11 cellular contexts compared by ENCODE assay signal in genomic region chr13:40271511-40271910, GRCh38.
DNase-seq lines count a peak whose midpoint lies in the region; ATAC-seq and TF ChIP-seq lines count a peak whose summit lies in the region.
"Had no signal": no experiment of that assay in that cellular context is flagged by ENCODE, and none has a peak within 500 bp of the region (broad histone marks: within the 10 kb centered on the region; RNA-seq: fewer than 3 reads in every experiment).

No MANE protein-coding gene starts in this region.

- POLR2A ChIA-PET in naive thymus-derived CD8-positive, alpha-beta T cell (lab: Charles Lee), result interaction anchor here (0.7 kb wide), 1 partner anchor 142 kb away, joined by 3 read pairs; no protein-coding TSS in a partner anchor
- POLR2A ChIA-PET in GM10248 (lab: Yijun Ruan, JAX), result no interaction called here

- no peak overlapping the region for H3K4me3 ChIP-seq in vagina

- intact Hi-C loops in vagina (cut with DNase I), result no loop called here

- no peaks in the 10 kb centered on the region for H3K27me3 ChIP-seq in vagina

- no peaks in the 10 kb centered on the region for H3K9me3 ChIP-seq in vagina

- H3K27ac ChIP-seq in vagina, result peak overlapping the region; percentile 76

- no peak for ATAC-seq in activated naive CD8-positive, alpha-beta T cell treated with anti-CD3 and anti-CD28 coated beads, Interleukin-2, amount 50 U/mL, for 24 hours
- ATAC-seq in naive thymus-derived CD8-positive, alpha-beta T cell, result peak; percentile 44 to 66
- no peak for ATAC-seq in GM18867 (IDR thresholded peaks at IDR 0.05; ENCODE audit: unreplicated experiment)

- DNase-seq in activated naive CD8-positive, alpha-beta T cell treated with anti-CD3 and anti-CD28 coated beads, Interleukin-2, amount 50 U/mL, for 24 hours, result no peak
- DNase-seq in dermis microvascular lymphatic vessel endothelial cell (ENCODE audit: low read depth in 2 of 2) (peak; percentile 85 to 88), vagina (ENCODE audit: extremely low spot score in 2 of 2) (no peak), GM10248 (ENCODE audit: extremely low spot score) (no peak)
- DNase-seq in naive thymus-derived CD8-positive, alpha-beta T cell, result peak in 2 of 10 donors; percentile 16 to 20
- no peak for DNase-seq in activated T-cell treated with anti-CD3 and anti-CD28 coated beads, Interleukin-2, amount 50 U/mL, for 1 hour
- DNase-seq: NCI-H526, T1000 had no signal

- H3K4me1 Mint-ChIP-seq in activated naive CD8-positive, alpha-beta T cell (ENCODE audit: low read depth), result peaks cover 36% of the 10 kb centered on the region
- H3K4me1 Mint-ChIP-seq in activated naive CD8-positive, alpha-beta T cell treated with anti-CD3 and anti-CD28 coated beads, Interleukin-2, amount 50 U/mL, for 24 hours, result peaks cover 35% of the 10 kb centered on the region
- peaks cover 35 to 56% (median 43%) of the 10 kb centered on the region in 4 donors for H3K4me1 Mint-ChIP-seq in naive thymus-derived CD8-positive, alpha-beta T cell

- CTCF ChIA-PET in GM10248 (lab: Yijun Ruan, JAX), result interaction anchor here (1.6 to 3.0 kb wide), 2 partner anchors 8 to 411 kb away, joined by 3 to 8 read pairs; no protein-coding TSS in a partner anchor

- H3K9me3 Mint-ChIP-seq in activated naive CD8-positive, alpha-beta T cell (ENCODE audit: low read depth), result no peaks in the 10 kb centered on the region
- H3K9me3 Mint-ChIP-seq in activated naive CD8-positive, alpha-beta T cell treated with anti-CD3 and anti-CD28 coated beads, Interleukin-2, amount 50 U/mL, for 24 hours, result no peaks in the 10 kb centered on the region
- H3K9me3 Mint-ChIP-seq in naive thymus-derived CD8-positive, alpha-beta T cell, result no peaks in the 10 kb centered on the region
- H3K9me3 Mint-ChIP-seq: memory B cell had no signal

- TF ChIP-seq CTCF in vagina (IDR thresholded peaks at IDR 0.05) (no peak), GM10248 (IDR thresholded peaks at IDR 0.05; ENCODE audit: control extremely low read depth, extremely low read depth, low read depth, missing control alignments) (no peak)

- peaks cover 30% of the 10 kb centered on the region for H3K4me1 ChIP-seq in vagina

- no peak for TF ChIP-seq POLR2A in vagina (IDR thresholded peaks at IDR 0.05)

- peak overlapping the region; percentile 18 for H3K27ac Mint-ChIP-seq in activated naive CD8-positive, alpha-beta T cell
- H3K27ac Mint-ChIP-seq in activated naive CD8-positive, alpha-beta T cell treated with anti-CD3 and anti-CD28 coated beads, Interleukin-2, amount 50 U/mL, for 24 hours, result no peak overlapping the region
- H3K27ac Mint-ChIP-seq in naive thymus-derived CD8-positive, alpha-beta T cell, result peak overlapping the region in 9 of 10 donors; percentile 6 to 78 (median 72)
- H3K27ac Mint-ChIP-seq: memory B cell had no signal

- peak overlapping the region; percentile 2 for H3K4me3 Mint-ChIP-seq in activated naive CD8-positive, alpha-beta T cell
- no peak overlapping the region for H3K4me3 Mint-ChIP-seq in activated naive CD8-positive, alpha-beta T cell treated with anti-CD3 and anti-CD28 coated beads, Interleukin-2, amount 50 U/mL, for 24 hours
- H3K4me3 Mint-ChIP-seq in naive thymus-derived CD8-positive, alpha-beta T cell, result peak overlapping the region in 7 of 10 donors; percentile 22 to 66 (median 50)
- H3K4me3 Mint-ChIP-seq: memory B cell had no signal

- H3K36me3 Mint-ChIP-seq in activated naive CD8-positive, alpha-beta T cell, result no peaks in the 10 kb centered on the region
- H3K36me3 Mint-ChIP-seq in activated naive CD8-positive, alpha-beta T cell treated with anti-CD3 and anti-CD28 coated beads, Interleukin-2, amount 50 U/mL, for 24 hours (ENCODE audit: low read depth), result no peaks in the 10 kb centered on the region
- no peaks in the 10 kb centered on the region for H3K36me3 Mint-ChIP-seq in naive thymus-derived CD8-positive, alpha-beta T cell
- H3K36me3 Mint-ChIP-seq: memory B cell had no signal

- no peaks in the 10 kb centered on the region for H3K36me3 ChIP-seq in vagina

- no peaks in the 10 kb centered on the region for H3K27me3 Mint-ChIP-seq in activated naive CD8-positive, alpha-beta T cell
- H3K27me3 Mint-ChIP-seq in activated naive CD8-positive, alpha-beta T cell treated with anti-CD3 and anti-CD28 coated beads, Interleukin-2, amount 50 U/mL, for 24 hours, result no peaks in the 10 kb centered on the region
- no peaks in the 10 kb centered on the region for H3K27me3 Mint-ChIP-seq in naive thymus-derived CD8-positive, alpha-beta T cell

Comparison
In these comparisons a context has a peak if more than half of its experiments do, and no peak if none do; other contexts are left out.
1. ATAC-seq: peak in naive thymus-derived CD8-positive, alpha-beta T cell (2 of 2); none in activated naive CD8-positive, alpha-beta T cell treated with anti-CD3 and anti-CD28 coated beads, Interleukin-2, amount 50 U/mL, for 24 hours (single experiment) and GM18867 (single experiment).
2. DNase-seq: peak in dermis microvascular lymphatic vessel endothelial cell (2 of 2); none in activated naive CD8-positive, alpha-beta T cell treated with anti-CD3 and anti-CD28 coated beads, Interleukin-2, amount 50 U/mL, for 24 hours (single experiment), vagina (0 of 2), activated T-cell treated with anti-CD3 and anti-CD28 coated beads, Interleukin-2, amount 50 U/mL, for 1 hour (single experiment) and GM10248 (single experiment).